Comparison of ENCODE assay signal across 19 cellular contexts in the genomic region with DNA sequence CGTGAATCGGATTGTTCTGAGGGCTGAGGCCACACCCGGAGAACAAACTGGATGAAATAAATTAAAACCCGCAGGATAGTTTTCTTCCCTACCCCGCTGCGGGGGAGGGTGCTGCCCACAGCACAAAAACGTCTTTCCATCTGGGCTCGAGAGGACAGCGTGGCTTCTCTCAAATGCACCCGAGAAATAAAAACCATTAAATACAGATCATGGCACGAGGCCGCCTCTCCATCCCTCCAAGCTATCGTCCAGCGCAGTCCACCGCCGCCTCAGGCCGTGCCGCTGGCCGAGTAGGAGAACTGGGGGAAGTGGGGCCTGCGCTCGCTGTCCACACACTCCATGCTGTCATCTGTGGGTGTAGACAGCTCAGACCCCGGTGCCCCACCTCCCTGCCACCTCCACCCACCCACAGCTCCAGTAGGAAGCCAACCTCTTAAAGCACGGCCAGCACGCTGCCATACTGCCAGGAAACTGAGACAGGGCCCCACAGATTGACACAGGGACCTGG.
"Had no signal": no experiment of that assay in that cellular context is flagged by ENCODE, and none has a peak within 500 bp of the region (broad histone marks: within the 10 kb centered on the region; RNA-seq: fewer than 3 reads in every experiment).

No MANE protein-coding gene starts in this region.

- ATAC-seq: activated CD4-positive, alpha-beta T cell treated with anti-CD3 and anti-CD28 coated beads for 36 hours; left lung; naive thymus-derived CD8-positive, alpha-beta T cell; psoas muscle; T-helper 17 cell had no signal

- FAIRE-seq: bronchial epithelial cell, colon, kidney had no signal

- H3K4me3 ChIP-seq: ascending aorta, esophagus squamous epithelium, left lung, psoas muscle, sigmoid colon, spleen, thoracic aorta had no signal

- H3K9me3 Mint-ChIP-seq: activated CD4-positive, alpha-beta memory T cell treated with anti-CD3 and anti-CD28 coated beads, Interleukin-2, amount 10 ng/mL, durations not matched to agents 7 days and 5 days had no signal

- DNase-seq: activated CD4-positive, alpha-beta memory T cell treated with anti-CD3 and anti-CD28 coated beads, Interleukin-2, amount 10 ng/mL, durations not matched to agents 7 days and 5 days; activated CD8-positive, alpha-beta memory T cell treated with anti-CD3 and anti-CD28 coated beads, Interleukin-2, amount 50 U/mL, for 4 hours; activated naive CD4-positive, alpha-beta T cell; esophagus squamous epithelium; hippocampal formation; kidney; nucleus accumbens; psoas muscle; sigmoid colon; spleen; T-helper 17 cell had no signal

- H3K27ac Mint-ChIP-seq: activated CD4-positive, alpha-beta memory T cell treated with anti-CD3 and anti-CD28 coated beads, Interleukin-2, amount 10 ng/mL, durations not matched to agents 7 days and 5 days; activated CD4-positive, alpha-beta T cell treated with anti-CD3 and anti-CD28 coated beads for 36 hours; memory B cell; T-helper 17 cell had no signal

- H3K4me3 Mint-ChIP-seq: activated CD4-positive, alpha-beta memory T cell treated with anti-CD3 and anti-CD28 coated beads, Interleukin-2, amount 10 ng/mL, durations not matched to agents 7 days and 5 days; activated CD4-positive, alpha-beta T cell treated with anti-CD3 and anti-CD28 coated beads for 36 hours; memory B cell; naive thymus-derived CD8-positive, alpha-beta T cell; T-helper 17 cell had no signal

- H3K9me3 ChIP-seq: ascending aorta, esophagus squamous epithelium, psoas muscle, sigmoid colon, thoracic aorta had no signal

- H3K4me1 ChIP-seq: psoas muscle had no signal

- H3K4me1 Mint-ChIP-seq: T-helper 17 cell had no signal

- H3K27me3 ChIP-seq: ascending aorta, esophagus squamous epithelium, left lung, sigmoid colon, spleen had no signal

- H3K27me3 Mint-ChIP-seq: activated CD4-positive, alpha-beta memory T cell treated with anti-CD3 and anti-CD28 coated beads, Interleukin-2, amount 10 ng/mL, durations not matched to agents 7 days and 5 days; activated CD4-positive, alpha-beta T cell treated with anti-CD3 and anti-CD28 coated beads for 36 hours; memory B cell; naive thymus-derived CD8-positive, alpha-beta T cell; T-helper 17 cell had no signal

- H3K27ac ChIP-seq: ascending aorta, esophagus squamous epithelium, left lung, psoas muscle, sigmoid colon, thoracic aorta had no signal
